ENCODE assay signal across 18 cellular contexts in the genomic region with DNA sequence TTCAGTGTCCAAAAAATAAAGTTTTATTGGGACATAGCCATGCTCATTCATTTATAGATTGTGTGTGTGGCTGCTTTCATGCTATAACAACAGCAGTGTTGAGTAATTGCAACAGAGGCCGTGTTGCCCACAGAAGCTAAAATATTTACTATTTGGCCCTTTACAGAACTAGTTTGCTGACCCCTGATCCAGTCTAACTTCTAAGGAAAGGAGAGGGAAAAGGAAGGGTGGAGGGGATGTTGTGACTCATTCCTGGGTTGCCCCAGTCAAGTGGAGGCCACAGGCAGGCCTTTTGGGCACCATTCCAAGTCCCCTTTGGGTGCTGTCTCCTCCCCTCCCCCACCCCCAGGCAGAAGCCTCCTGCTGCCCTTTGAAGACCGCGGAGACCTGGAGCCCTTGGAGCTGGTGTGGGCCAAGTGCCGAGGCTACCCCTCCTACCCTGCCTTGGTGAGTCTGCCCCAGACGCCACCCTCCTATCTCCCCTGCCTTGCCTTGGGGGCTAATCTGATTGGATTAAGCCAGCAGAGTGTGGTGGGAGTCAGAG.
DNase-seq lines count a peak whose midpoint lies in the region; TF ChIP-seq lines count a peak whose summit lies in the region.
"Had no signal": no experiment of that assay in that cellular context is flagged by ENCODE, and none has a peak within 500 bp of the region (broad histone marks: within the 10 kb centered on the region; RNA-seq: fewer than 3 reads in every experiment).

No MANE protein-coding gene starts in this region.

- H3K27ac Mint-ChIP-seq in nephron, result peak overlapping the region in 2 of 3 experiments; percentile 37 to 82
- H3K27ac Mint-ChIP-seq: activated CD4-positive, alpha-beta T cell treated with anti-CD3 and anti-CD28 coated beads for 36 hours; T-cell had no signal

- no peaks in the 10 kb centered on the region for H3K27me3 Mint-ChIP-seq in nephron (ENCODE audit: low read depth)
- H3K27me3 Mint-ChIP-seq: activated CD4-positive, alpha-beta T cell treated with anti-CD3 and anti-CD28 coated beads for 36 hours; T-cell had no signal

- H3K4me3 Mint-ChIP-seq in nephron, result no peak overlapping the region
- H3K4me3 Mint-ChIP-seq: activated CD4-positive, alpha-beta T cell treated with anti-CD3 and anti-CD28 coated beads for 36 hours; T-cell had no signal

- no peak overlapping the region for H3K4me3 ChIP-seq in cardiac fibroblast (replicated peaks in 1 of 2; ENCODE audit: low read depth in 2 of 2, low read length in 2 of 2)
- H3K4me3 ChIP-seq: Peyer's patch, tibial artery had no signal

- H3K9me3 Mint-ChIP-seq in nephron, result no peaks in the 10 kb centered on the region
- H3K9me3 Mint-ChIP-seq: T-cell had no signal

- DNase-seq in DMS53 (lab: John Stamatoyannopoulos, UW) (peak; percentile 4), DMS53 treated with DMSO at 0.1 percent for 48 hours (lab: John Stamatoyannopoulos, UW; ENCODE audit: unreplicated experiment) (no peak), NCI-H510A (lab: John Stamatoyannopoulos, UW) (peak; percentile 60), cardiac fibroblast (ENCODE audit: low read depth in 2 of 2) (peak; percentile 14 to 57), medulla oblongata (ENCODE audit: extremely low spot score) (no peak), islet precursor cell (no peak)
- DNase-seq in activated naive CD4-positive, alpha-beta T cell (lab: John Stamatoyannopoulos, UW), result no peak
- DNase-seq: activated CD4-positive, alpha-beta T cell treated with anti-CD3 and anti-CD28 coated beads for 36 hours; activated T-cell treated with anti-CD3 and anti-CD28 coated beads, Interleukin-2, amount 50 U/mL, for 48 hours; amniotic stem cell; NCI-H1436 treated with DMSO at 0.1 percent for 48 hours; NCI-H524; Peyer's patch; right cardiac atrium; stimulated activated CD4-positive, alpha-beta T cell treated with anti-CD3 and anti-CD28 coated beads, Interleukin-2, amount 100 ng/mL, for 48 hours; T-cell; tibial artery had no signal

- TF ChIP-seq CTCF in cardiac fibroblast (IDR thresholded peaks at IDR 0.05; ENCODE audit: low read depth, low read length), result no peak
- no peak for TF ChIP-seq CTCF in nephron (IDR thresholded peaks at IDR 0.05; ENCODE audit: unreplicated experiment in 3 of 3)

- H3K4me1 Mint-ChIP-seq in nephron, result peaks cover 5% of the 10 kb centered on the region
- H3K4me1 Mint-ChIP-seq: activated CD4-positive, alpha-beta T cell treated with anti-CD3 and anti-CD28 coated beads for 36 hours; T-cell had no signal

- H3K36me3 Mint-ChIP-seq in nephron (ENCODE audit: low read depth), result peaks cover 79% of the 10 kb centered on the region

Comparison
In these comparisons a context has a peak if more than half of its experiments do, and no peak if none do; other contexts are left out.
1. DNase-seq: peak in DMS53 (single experiment), NCI-H510A (single experiment) and cardiac fibroblast (2 of 2); none in DMS53 treated with DMSO at 0.1 percent for 48 hours (single experiment), medulla oblongata (single experiment), activated naive CD4-positive, alpha-beta T cell (0 of 4) and islet precursor cell (single experiment).